ENCODE assay signal across 1 cellular context in genomic region chr5:79147076-79147475, GRCh38.
TF ChIP-seq lines count a peak whose summit lies in the region.

No MANE protein-coding gene starts in this region.

TF ChIP-seq in GM23338, 12 proteins besides CTCF, POLR2A, EP300 and RAD21:
- TF ChIP-seq CREB1 (CRISPR knock-in tag; IDR thresholded peaks at IDR 0.05; ENCODE audit: low read depth) (no peak), ZNF331 (CRISPR knock-in tag; IDR thresholded peaks at IDR 0.05; ENCODE audit: low read depth) (no peak), POLR2AphosphoS5 (IDR thresholded peaks at IDR 0.05; ENCODE audit: low read depth) (no peak), ZNF114 (CRISPR knock-in tag; IDR thresholded peaks at IDR 0.05) (no peak), EZH2phosphoT487 (IDR thresholded peaks at IDR 0.05; ENCODE audit: unreplicated experiment) (no peak), REST (IDR thresholded peaks at IDR 0.05; ENCODE audit: unreplicated experiment) (no peak), ZNF462 (CRISPR knock-in tag; IDR thresholded peaks at IDR 0.05) (no peak), NANOG (IDR thresholded peaks at IDR 0.05; ENCODE audit: borderline replicate concordance) (no peak), EZH2 (IDR thresholded peaks at IDR 0.05; ENCODE audit: low read depth, unreplicated experiment) (no peak), JUNB (IDR thresholded peaks at IDR 0.05; ENCODE audit: unreplicated experiment) (no peak), ETS1 (IDR thresholded peaks at IDR 0.05) (no peak), STAT1 (IDR thresholded peaks at IDR 0.05; ENCODE audit: unreplicated experiment) (no peak)
TF ChIP-seq in GM23338: peak in this region for 0.
